In genomic region chr12:113244015-113244983, GRCh38 we compare ENCODE assay signal across 8 cellular contexts. TPM values are rescaled to one million over a fixed set of nuclear protein-coding genes. Genes with fewer than 3 reads are reported as not detected.
DNase-seq lines count a peak whose midpoint lies in the region; ATAC-seq, FAIRE-seq and TF ChIP-seq lines count a peak whose summit lies in the region.

No MANE protein-coding gene starts in this region.

- H3K36me3 ChIP-seq in upper lobe of left lung: peaks cover 0 to under 1% (median 0%) of the 10 kb centered on the region in 4 donors

- no peaks in the 10 kb centered on the region for H3K27me3 ChIP-seq in upper lobe of left lung

- H3K9me3 Mint-ChIP-seq in activated naive CD4-positive, alpha-beta T cell treated with anti-CD3 and anti-CD28 coated beads for 36 hours: no peaks in the 10 kb centered on the region

- no peak for FAIRE-seq in GM12892 (lab: Jason Lieb, UNC)

- no peak for TF ChIP-seq POLR2A in upper lobe of left lung (IDR thresholded peaks at IDR 0.05)
- no peak for TF ChIP-seq POLR2A in GM12892 (IDR thresholded peaks at IDR 0.05; ENCODE audit: low read depth, low read length)

- no peak for TF ChIP-seq CTCF in upper lobe of left lung (IDR thresholded peaks at IDR 0.05)

- peaks cover 75 to 87% (median 79%) of the 10 kb centered on the region in 4 donors for H3K4me1 ChIP-seq in upper lobe of left lung

- H3K27me3 Mint-ChIP-seq in activated naive CD4-positive, alpha-beta T cell treated with anti-CD3 and anti-CD28 coated beads for 36 hours (ENCODE audit: low read depth): no peaks in the 10 kb centered on the region

- intact Hi-C loops in activated naive CD4-positive, alpha-beta T cell treated with anti-CD3 and anti-CD28 coated beads for 36 hours (cut with micrococcal nuclease): no loop called here

- peak overlapping the region; percentile 38 for H3K4me3 Mint-ChIP-seq in activated naive CD4-positive, alpha-beta T cell treated with anti-CD3 and anti-CD28 coated beads for 36 hours

- peak; percentile 28 for DNase-seq in activated naive CD4-positive, alpha-beta T cell treated with anti-CD3 and anti-CD28 coated beads for 36 hours
- no peak for DNase-seq in activated naive CD4-positive, alpha-beta T cell treated with Interleukin-2 at 50 U/mL for 16 hours
- DNase-seq in cerebellar cortex (ENCODE audit: low spot score): peak; percentile 95
- peak; percentile 47 to 54 for DNase-seq in lung microvascular endothelial cell (ENCODE audit: low read depth in 2 of 2)
- DNase-seq in upper lobe of left lung: peak in 1 of 2 donors; percentile 78
- DNase-seq in GM12892 (ENCODE audit: insufficient read length): no peak

- TF ChIP-seq EP300 in upper lobe of left lung (IDR thresholded peaks at IDR 0.05): peak in 1 of 4 donors; percentile 64

- peak overlapping the region; percentile 77 to 88 (median 84) for H3K27ac ChIP-seq in upper lobe of left lung

- CTCF ChIA-PET in activated naive CD4-positive, alpha-beta T cell treated with anti-CD3 and anti-CD28 coated beads for 36 hours (lab: Charles Lee): no interaction called here

- 39 to 58% methylated on average over 15 to 22 of the region's 22 CpGs for WGBS in upper lobe of left lung, 2 donors

- no peaks in the 10 kb centered on the region for H3K9me3 ChIP-seq in upper lobe of left lung

- no peak for ATAC-seq in upper lobe of left lung (ENCODE audit: low FRiP score in 2 of 2)
- no peak for ATAC-seq in GM21390 (IDR thresholded peaks at IDR 0.05; ENCODE audit: unreplicated experiment)
- no peak for ATAC-seq in GM19455 (IDR thresholded peaks at IDR 0.05; ENCODE audit: unreplicated experiment)

- H3K36me3 Mint-ChIP-seq in activated naive CD4-positive, alpha-beta T cell treated with anti-CD3 and anti-CD28 coated beads for 36 hours (ENCODE audit: low read depth): peaks cover 29% of the 10 kb centered on the region

- H3K27ac Mint-ChIP-seq in activated naive CD4-positive, alpha-beta T cell treated with anti-CD3 and anti-CD28 coated beads for 36 hours: peak overlapping the region; percentile 74

- H3K4me1 Mint-ChIP-seq in activated naive CD4-positive, alpha-beta T cell treated with anti-CD3 and anti-CD28 coated beads for 36 hours (ENCODE audit: low read depth): peaks cover 25% of the 10 kb centered on the region

- H3K4me3 ChIP-seq in upper lobe of left lung: no peak overlapping the region

RNA-seq across cellular contexts. Expression of gene TPCN1, which starts 23.0 kb away (rescaled TPM):
- 10 to 100 TPM; 47.3 to 49.2 TPM for total RNA-seq in activated naive CD4-positive, alpha-beta T cell treated with anti-CD3 and anti-CD28 coated beads for 36 hours
- total RNA-seq in lung microvascular endothelial cell: 3.8 and 4.6 TPM in 2 replicates
- 100 to 1,000 TPM in 1 of 6 donors, 10 to 100 TPM in 5; 36.6 to 193 (median 52.2) TPM for total RNA-seq in upper lobe of left lung
- 23.5 TPM for polyA plus RNA-seq in GM12892 (2012; ENCODE audit: missing spikeins)

RNA-seq across cellular contexts. Expression of gene RITA1, which starts 58.8 kb away (rescaled TPM):
- total RNA-seq in activated naive CD4-positive, alpha-beta T cell treated with anti-CD3 and anti-CD28 coated beads for 36 hours: 10 to 100 TPM; 14.0 to 16.1 TPM
- total RNA-seq in lung microvascular endothelial cell (13.1 and 15.9 TPM in 2 replicates), upper lobe of left lung (10 to 100 TPM; 11.5 to 25.2 (median 17.6) TPM)
- polyA plus RNA-seq in GM12892 (2012; ENCODE audit: missing spikeins): 10.5 TPM

RNA-seq across cellular contexts. Expression of gene DDX54, which starts 59.0 kb away (rescaled TPM):
- 100 to 1,000 TPM; 114 to 116 TPM for total RNA-seq in activated naive CD4-positive, alpha-beta T cell treated with anti-CD3 and anti-CD28 coated beads for 36 hours
- total RNA-seq in lung microvascular endothelial cell (30.2 and 31.4 TPM in 2 replicates), upper lobe of left lung (10 to 100 TPM; 43.3 to 81.5 (median 58.9) TPM)
- 27.4 TPM for polyA plus RNA-seq in GM12892 (2012; ENCODE audit: missing spikeins)

Comparison
In these comparisons a context has a peak if more than half of its experiments do, and no peak if none do; other contexts are left out.
1. DNase-seq: peak in activated naive CD4-positive, alpha-beta T cell treated with anti-CD3 and anti-CD28 coated beads for 36 hours (single experiment), cerebellar cortex (single experiment) and lung microvascular endothelial cell (2 of 2); none in activated naive CD4-positive, alpha-beta T cell treated with Interleukin-2 at 50 U/mL for 16 hours (single experiment) and GM12892 (single experiment).